Comparison of ENCODE assay signal across 38 cellular contexts in genomic region chr2:110794951-110795350, GRCh38.
"Had no signal": no experiment of that assay in that cellular context is flagged by ENCODE, and none has a peak within 500 bp of the region (broad histone marks: within the 10 kb centered on the region; RNA-seq: fewer than 3 reads in every experiment).

No MANE protein-coding gene starts in this region.

- H3K27ac Mint-ChIP-seq: activated B cell treated with CpG ODN at 0.5 μM for 24 hours; activated CD4-positive, alpha-beta memory T cell treated with anti-CD3 and anti-CD28 coated beads for 36 hours; activated CD4-positive, alpha-beta T cell treated with anti-CD3 and anti-CD28 coated beads, Interleukin-2, amount 10 ng/mL, durations not matched to agents 24 days and 14 days; activated CD8-positive, alpha-beta T cell treated with anti-CD3 and anti-CD28 coated beads for 36 hours; activated naive CD4-positive, alpha-beta T cell treated with anti-CD3 and anti-CD28 coated beads for 36 hours; activated naive CD4-positive, alpha-beta T cell treated with anti-CD3 and anti-CD28 coated beads, Interleukin-2, amount 50 U/mL, for 72 hours; activated naive CD8-positive, alpha-beta T cell treated with anti-CD3 and anti-CD28 coated beads for 36 hours; activated T-cell treated with anti-CD3 and anti-CD28 coated beads, Interleukin-2, amount 50 U/mL, for 72 hours; activated T-helper 1 cell treated with anti-CD3 and anti-CD28 coated beads, Interleukin-12 subunit alpha, Interleukin-12 subunit beta, Interleukin-2, Interleukin-4 antibody, amounts not matched to agents 30 ng/mL and 10 ng/mL and 1 ng/mL, durations not matched to agents 14 hours and 24 hours and 36 hours; activated T-helper 17 cell treated with anti-CD3 and anti-CD28 coated beads, Interleukin-2, amount 50 U/mL, for 72 hours; T-helper 1 cell treated with Interleukin-12 subunit alpha and Interleukin-12 subunit beta and Interleukin-4 antibody, amounts not matched to agents 30 μg/mL and 1 μg/mL, for 36 hours; T-helper 2 cell treated with Interferon-gamma antibody and Interleukin-4, amounts not matched to agents 5 μg/mL and 100 μg/mL, for 36 hours had no signal

- H3K4me1 ChIP-seq: adrenal gland, breast epithelium had no signal

- H3K4me3 Mint-ChIP-seq: activated B cell treated with CpG ODN at 0.5 μM for 24 hours; activated CD4-positive, alpha-beta memory T cell treated with anti-CD3 and anti-CD28 coated beads for 36 hours; activated CD4-positive, alpha-beta T cell treated with anti-CD3 and anti-CD28 coated beads, Interleukin-2, amount 10 ng/mL, durations not matched to agents 24 days and 14 days; activated CD8-positive, alpha-beta T cell treated with anti-CD3 and anti-CD28 coated beads for 36 hours; activated naive CD4-positive, alpha-beta T cell treated with anti-CD3 and anti-CD28 coated beads for 36 hours; activated naive CD8-positive, alpha-beta T cell treated with anti-CD3 and anti-CD28 coated beads for 36 hours; activated T-cell treated with anti-CD3 and anti-CD28 coated beads, Interleukin-2, amount 50 U/mL, for 4 hours; activated T-cell treated with anti-CD3 and anti-CD28 coated beads, Interleukin-2, amount 50 U/mL, for 72 hours; activated T-helper 1 cell treated with anti-CD3 and anti-CD28 coated beads, Interleukin-12 subunit alpha, Interleukin-12 subunit beta, Interleukin-2, Interleukin-4 antibody, amounts not matched to agents 30 ng/mL and 10 ng/mL and 1 ng/mL, durations not matched to agents 14 hours and 24 hours and 36 hours; activated T-helper 17 cell treated with anti-CD3 and anti-CD28 coated beads, Interleukin-2, amount 50 U/mL, for 72 hours; central memory CD8-positive, alpha-beta T cell; T-helper 1 cell treated with Interleukin-12 subunit alpha and Interleukin-12 subunit beta and Interleukin-4 antibody, amounts not matched to agents 30 μg/mL and 1 μg/mL, for 36 hours; T-helper 2 cell treated with Interferon-gamma antibody and Interleukin-4, amounts not matched to agents 5 μg/mL and 100 μg/mL, for 36 hours had no signal

- H3K4me3 ChIP-seq: adrenal gland, body of pancreas, breast epithelium, cardiac muscle cell had no signal

- H3K36me3 ChIP-seq: adrenal gland, brain microvascular endothelial cell, breast epithelium, cardiac muscle cell had no signal

- DNase-seq: activated B cell treated with CpG ODN at 0.5 μM for 24 hours; activated CD4-positive, alpha-beta memory T cell treated with anti-CD3 and anti-CD28 coated beads for 36 hours; activated CD4-positive, alpha-beta T cell treated with anti-CD3 and anti-CD28 coated beads for 4 hours; activated CD4-positive, alpha-beta T cell treated with anti-CD3 and anti-CD28 coated beads, Interleukin-2, amount 10 ng/mL, durations not matched to agents 24 days and 14 days; activated CD4-positive, alpha-beta T cell treated with anti-CD3 and anti-CD28 coated beads, Interleukin-2, amount 50 U/mL, for 1 hour; activated CD4-positive, alpha-beta T cell treated with anti-CD3 and anti-CD28 coated beads, Interleukin-2, amount 50 U/mL, for 4 hours; activated CD4-positive, CD25-positive, alpha-beta regulatory T cell treated with anti-CD3 and anti-CD28 coated beads, Interleukin-2, amount 50 U/mL, for 72 hours; activated CD8-positive, alpha-beta memory T cell treated with anti-CD3 and anti-CD28 coated beads, Interleukin-2, amount 50 U/mL, for 4 hours; activated CD8-positive, alpha-beta T cell treated with anti-CD3 and anti-CD28 coated beads for 36 hours; activated effector memory CD4-positive, alpha-beta T cell treated with anti-CD3 and anti-CD28 coated beads, Interleukin-2, amount 50 U/mL, for 16 hours; activated gamma-delta T cell treated with Interleukin-2 at 50 U/mL for 16 hours; activated naive CD4-positive, alpha-beta T cell; activated naive CD4-positive, alpha-beta T cell treated with anti-CD3 and anti-CD28 coated beads for 36 hours; activated naive CD4-positive, alpha-beta T cell treated with anti-CD3 and anti-CD28 coated beads, Interleukin-2, amount 50 U/mL, for 16 hours; activated naive CD8-positive, alpha-beta T cell treated with anti-CD3 and anti-CD28 coated beads for 36 hours; activated T-cell treated with anti-CD3 and anti-CD28 coated beads for 4 hours; activated T-cell treated with anti-CD3 and anti-CD28 coated beads, Interleukin-2, amount 50 U/mL, for 1 hour; activated T-cell treated with anti-CD3 and anti-CD28 coated beads, Interleukin-2, amount 50 U/mL, for 4 hours; activated T-cell treated with anti-CD3 and anti-CD28 coated beads, Interleukin-2, amount 50 U/mL, for 72 hours; adrenal gland; amniotic stem cell; aorta; body of pancreas; brain microvascular endothelial cell; caudate nucleus; cerebellar nuclear complex; SW 1271; T-helper 1 cell; T-helper 2 cell; T-helper 9 cell had no signal

- H3K27ac ChIP-seq: adrenal gland, body of pancreas, brain microvascular endothelial cell, breast epithelium, cardiac muscle cell had no signal

- H3K4me1 Mint-ChIP-seq: activated naive CD8-positive, alpha-beta T cell treated with anti-CD3 and anti-CD28 coated beads for 36 hours; activated T-helper 17 cell treated with anti-CD3 and anti-CD28 coated beads, Interleukin-2, amount 50 U/mL, for 72 hours; central memory CD8-positive, alpha-beta T cell had no signal

- H3K9me3 ChIP-seq: adrenal gland, body of pancreas, breast epithelium had no signal

- H3K9me3 Mint-ChIP-seq: activated CD4-positive, alpha-beta T cell treated with anti-CD3 and anti-CD28 coated beads, Interleukin-2, amount 10 ng/mL, durations not matched to agents 24 days and 14 days; activated T-cell treated with anti-CD3 and anti-CD28 coated beads, Interleukin-2, amount 50 U/mL, for 4 hours; activated T-helper 1 cell treated with anti-CD3 and anti-CD28 coated beads, Interleukin-12 subunit alpha, Interleukin-12 subunit beta, Interleukin-2, Interleukin-4 antibody, amounts not matched to agents 30 ng/mL and 10 ng/mL and 1 ng/mL, durations not matched to agents 14 hours and 24 hours and 36 hours; activated T-helper 17 cell treated with anti-CD3 and anti-CD28 coated beads, Interleukin-2, amount 50 U/mL, for 72 hours; central memory CD8-positive, alpha-beta T cell; T-helper 1 cell treated with Interleukin-12 subunit alpha and Interleukin-12 subunit beta and Interleukin-4 antibody, amounts not matched to agents 30 μg/mL and 1 μg/mL, for 36 hours; T-helper 2 cell treated with Interferon-gamma antibody and Interleukin-4, amounts not matched to agents 5 μg/mL and 100 μg/mL, for 36 hours had no signal

- H3K36me3 Mint-ChIP-seq: activated CD4-positive, alpha-beta memory T cell treated with anti-CD3 and anti-CD28 coated beads for 36 hours; activated naive CD4-positive, alpha-beta T cell treated with anti-CD3 and anti-CD28 coated beads, Interleukin-2, amount 50 U/mL, for 72 hours; activated naive CD8-positive, alpha-beta T cell treated with anti-CD3 and anti-CD28 coated beads for 36 hours had no signal

- H3K27me3 ChIP-seq: adrenal gland, cardiac muscle cell had no signal
